In the genomic region with DNA sequence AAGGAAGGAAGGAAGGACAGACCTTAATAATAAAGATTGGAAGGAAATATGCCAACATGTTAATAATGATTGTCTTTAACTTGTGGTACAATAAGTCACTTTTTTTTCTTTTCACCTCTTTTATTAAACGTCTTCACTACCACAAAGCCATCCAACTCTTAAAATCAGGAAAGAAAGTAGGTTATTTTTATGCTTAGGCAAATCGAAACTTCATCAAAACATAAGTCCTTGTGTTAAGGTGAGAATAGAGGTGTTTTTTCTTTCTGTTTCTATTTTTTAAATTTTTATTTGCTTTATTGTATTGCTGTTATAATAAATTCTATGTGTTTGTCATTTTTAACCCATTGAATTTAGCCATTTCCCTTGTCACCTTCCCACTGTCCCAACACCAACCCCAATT, we compare ENCODE assay signal across 1 cellular context.
TF ChIP-seq lines count a peak whose summit lies in the region.

No MANE protein-coding gene starts in this region.

TF ChIP-seq in K562, 482 proteins besides CTCF, POLR2A, EP300 and RAD21:
- TF ChIP-seq RBM17 (IDR thresholded peaks at IDR 0.05; ENCODE audit: borderline replicate concordance, low read depth, low read length) (no peak), ZSCAN29 (IDR thresholded peaks at IDR 0.05) (no peak), ZNF133 (CRISPR knock-in tag; IDR thresholded peaks at IDR 0.05) (no peak), KDM2B (CRISPR knock-in tag; IDR thresholded peaks at IDR 0.05) (no peak), SIN3A (IDR thresholded peaks at IDR 0.05; ENCODE audit: borderline replicate concordance in 2 of 2, control insufficient read depth in 1 of 2, low read depth in 2 of 2, low read length in 2 of 2) (no peak)
- TF ChIP-seq, protein P1, sequence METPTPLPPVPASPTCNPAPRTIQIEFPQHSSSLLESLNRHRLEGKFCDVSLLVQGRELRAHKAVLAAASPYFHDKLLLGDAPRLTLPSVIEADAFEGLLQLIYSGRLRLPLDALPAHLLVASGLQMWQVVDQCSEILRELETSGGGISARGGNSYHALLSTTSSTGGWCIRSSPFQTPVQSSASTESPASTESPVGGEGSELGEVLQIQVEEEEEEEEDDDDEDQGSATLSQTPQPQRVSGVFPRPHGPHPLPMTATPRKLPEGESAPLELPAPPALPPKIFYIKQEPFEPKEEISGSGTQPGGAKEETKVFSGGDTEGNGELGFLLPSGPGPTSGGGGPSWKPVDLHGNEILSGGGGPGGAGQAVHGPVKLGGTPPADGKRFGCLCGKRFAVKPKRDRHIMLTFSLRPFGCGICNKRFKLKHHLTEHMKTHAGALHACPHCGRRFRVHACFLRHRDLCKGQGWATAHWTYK (CRISPR knock-in tag; IDR thresholded peaks at IDR 0.05): no peak
- TF ChIP-seq, protein P2, sequence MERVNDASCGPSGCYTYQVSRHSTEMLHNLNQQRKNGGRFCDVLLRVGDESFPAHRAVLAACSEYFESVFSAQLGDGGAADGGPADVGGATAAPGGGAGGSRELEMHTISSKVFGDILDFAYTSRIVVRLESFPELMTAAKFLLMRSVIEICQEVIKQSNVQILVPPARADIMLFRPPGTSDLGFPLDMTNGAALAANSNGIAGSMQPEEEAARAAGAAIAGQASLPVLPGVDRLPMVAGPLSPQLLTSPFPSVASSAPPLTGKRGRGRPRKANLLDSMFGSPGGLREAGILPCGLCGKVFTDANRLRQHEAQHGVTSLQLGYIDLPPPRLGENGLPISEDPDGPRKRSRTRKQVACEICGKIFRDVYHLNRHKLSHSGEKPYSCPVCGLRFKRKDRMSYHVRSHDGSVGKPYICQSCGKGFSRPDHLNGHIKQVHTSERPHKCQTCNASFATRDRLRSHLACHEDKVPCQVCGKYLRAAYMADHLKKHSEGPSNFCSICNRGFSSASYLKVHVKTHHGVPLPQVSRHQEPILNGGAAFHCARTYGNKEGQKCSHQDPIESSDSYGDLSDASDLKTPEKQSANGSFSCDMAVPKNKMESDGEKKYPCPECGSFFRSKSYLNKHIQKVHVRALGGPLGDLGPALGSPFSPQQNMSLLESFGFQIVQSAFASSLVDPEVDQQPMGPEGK (CRISPR knock-in tag; IDR thresholded peaks at IDR 0.05; ENCODE audit: borderline replicate concordance): no peak
- TF ChIP-seq, protein P3, sequence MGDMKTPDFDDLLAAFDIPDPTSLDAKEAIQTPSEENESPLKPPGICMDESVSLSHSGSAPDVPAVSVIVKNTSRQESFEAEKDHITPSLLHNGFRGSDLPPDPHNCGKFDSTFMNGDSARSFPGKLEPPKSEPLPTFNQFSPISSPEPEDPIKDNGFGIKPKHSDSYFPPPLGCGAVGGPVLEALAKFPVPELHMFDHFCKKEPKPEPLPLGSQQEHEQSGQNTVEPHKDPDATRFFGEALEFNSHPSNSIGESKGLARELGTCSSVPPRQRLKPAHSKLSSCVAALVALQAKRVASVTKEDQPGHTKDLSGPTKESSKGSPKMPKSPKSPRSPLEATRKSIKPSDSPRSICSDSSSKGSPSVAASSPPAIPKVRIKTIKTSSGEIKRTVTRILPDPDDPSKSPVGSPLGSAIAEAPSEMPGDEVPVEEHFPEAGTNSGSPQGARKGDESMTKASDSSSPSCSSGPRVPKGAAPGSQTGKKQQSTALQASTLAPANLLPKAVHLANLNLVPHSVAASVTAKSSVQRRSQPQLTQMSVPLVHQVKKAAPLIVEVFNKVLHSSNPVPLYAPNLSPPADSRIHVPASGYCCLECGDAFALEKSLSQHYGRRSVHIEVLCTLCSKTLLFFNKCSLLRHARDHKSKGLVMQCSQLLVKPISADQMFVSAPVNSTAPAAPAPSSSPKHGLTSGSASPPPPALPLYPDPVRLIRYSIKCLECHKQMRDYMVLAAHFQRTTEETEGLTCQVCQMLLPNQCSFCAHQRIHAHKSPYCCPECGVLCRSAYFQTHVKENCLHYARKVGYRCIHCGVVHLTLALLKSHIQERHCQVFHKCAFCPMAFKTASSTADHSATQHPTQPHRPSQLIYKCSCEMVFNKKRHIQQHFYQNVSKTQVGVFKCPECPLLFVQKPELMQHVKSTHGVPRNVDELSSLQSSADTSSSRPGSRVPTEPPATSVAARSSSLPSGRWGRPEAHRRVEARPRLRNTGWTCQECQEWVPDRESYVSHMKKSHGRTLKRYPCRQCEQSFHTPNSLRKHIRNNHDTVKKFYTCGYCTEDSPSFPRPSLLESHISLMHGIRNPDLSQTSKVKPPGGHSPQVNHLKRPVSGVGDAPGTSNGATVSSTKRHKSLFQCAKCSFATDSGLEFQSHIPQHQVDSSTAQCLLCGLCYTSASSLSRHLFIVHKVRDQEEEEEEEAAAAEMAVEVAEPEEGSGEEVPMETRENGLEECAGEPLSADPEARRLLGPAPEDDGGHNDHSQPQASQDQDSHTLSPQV (IDR thresholded peaks at IDR 0.05): no peak
- TF ChIP-seq, protein P4, sequence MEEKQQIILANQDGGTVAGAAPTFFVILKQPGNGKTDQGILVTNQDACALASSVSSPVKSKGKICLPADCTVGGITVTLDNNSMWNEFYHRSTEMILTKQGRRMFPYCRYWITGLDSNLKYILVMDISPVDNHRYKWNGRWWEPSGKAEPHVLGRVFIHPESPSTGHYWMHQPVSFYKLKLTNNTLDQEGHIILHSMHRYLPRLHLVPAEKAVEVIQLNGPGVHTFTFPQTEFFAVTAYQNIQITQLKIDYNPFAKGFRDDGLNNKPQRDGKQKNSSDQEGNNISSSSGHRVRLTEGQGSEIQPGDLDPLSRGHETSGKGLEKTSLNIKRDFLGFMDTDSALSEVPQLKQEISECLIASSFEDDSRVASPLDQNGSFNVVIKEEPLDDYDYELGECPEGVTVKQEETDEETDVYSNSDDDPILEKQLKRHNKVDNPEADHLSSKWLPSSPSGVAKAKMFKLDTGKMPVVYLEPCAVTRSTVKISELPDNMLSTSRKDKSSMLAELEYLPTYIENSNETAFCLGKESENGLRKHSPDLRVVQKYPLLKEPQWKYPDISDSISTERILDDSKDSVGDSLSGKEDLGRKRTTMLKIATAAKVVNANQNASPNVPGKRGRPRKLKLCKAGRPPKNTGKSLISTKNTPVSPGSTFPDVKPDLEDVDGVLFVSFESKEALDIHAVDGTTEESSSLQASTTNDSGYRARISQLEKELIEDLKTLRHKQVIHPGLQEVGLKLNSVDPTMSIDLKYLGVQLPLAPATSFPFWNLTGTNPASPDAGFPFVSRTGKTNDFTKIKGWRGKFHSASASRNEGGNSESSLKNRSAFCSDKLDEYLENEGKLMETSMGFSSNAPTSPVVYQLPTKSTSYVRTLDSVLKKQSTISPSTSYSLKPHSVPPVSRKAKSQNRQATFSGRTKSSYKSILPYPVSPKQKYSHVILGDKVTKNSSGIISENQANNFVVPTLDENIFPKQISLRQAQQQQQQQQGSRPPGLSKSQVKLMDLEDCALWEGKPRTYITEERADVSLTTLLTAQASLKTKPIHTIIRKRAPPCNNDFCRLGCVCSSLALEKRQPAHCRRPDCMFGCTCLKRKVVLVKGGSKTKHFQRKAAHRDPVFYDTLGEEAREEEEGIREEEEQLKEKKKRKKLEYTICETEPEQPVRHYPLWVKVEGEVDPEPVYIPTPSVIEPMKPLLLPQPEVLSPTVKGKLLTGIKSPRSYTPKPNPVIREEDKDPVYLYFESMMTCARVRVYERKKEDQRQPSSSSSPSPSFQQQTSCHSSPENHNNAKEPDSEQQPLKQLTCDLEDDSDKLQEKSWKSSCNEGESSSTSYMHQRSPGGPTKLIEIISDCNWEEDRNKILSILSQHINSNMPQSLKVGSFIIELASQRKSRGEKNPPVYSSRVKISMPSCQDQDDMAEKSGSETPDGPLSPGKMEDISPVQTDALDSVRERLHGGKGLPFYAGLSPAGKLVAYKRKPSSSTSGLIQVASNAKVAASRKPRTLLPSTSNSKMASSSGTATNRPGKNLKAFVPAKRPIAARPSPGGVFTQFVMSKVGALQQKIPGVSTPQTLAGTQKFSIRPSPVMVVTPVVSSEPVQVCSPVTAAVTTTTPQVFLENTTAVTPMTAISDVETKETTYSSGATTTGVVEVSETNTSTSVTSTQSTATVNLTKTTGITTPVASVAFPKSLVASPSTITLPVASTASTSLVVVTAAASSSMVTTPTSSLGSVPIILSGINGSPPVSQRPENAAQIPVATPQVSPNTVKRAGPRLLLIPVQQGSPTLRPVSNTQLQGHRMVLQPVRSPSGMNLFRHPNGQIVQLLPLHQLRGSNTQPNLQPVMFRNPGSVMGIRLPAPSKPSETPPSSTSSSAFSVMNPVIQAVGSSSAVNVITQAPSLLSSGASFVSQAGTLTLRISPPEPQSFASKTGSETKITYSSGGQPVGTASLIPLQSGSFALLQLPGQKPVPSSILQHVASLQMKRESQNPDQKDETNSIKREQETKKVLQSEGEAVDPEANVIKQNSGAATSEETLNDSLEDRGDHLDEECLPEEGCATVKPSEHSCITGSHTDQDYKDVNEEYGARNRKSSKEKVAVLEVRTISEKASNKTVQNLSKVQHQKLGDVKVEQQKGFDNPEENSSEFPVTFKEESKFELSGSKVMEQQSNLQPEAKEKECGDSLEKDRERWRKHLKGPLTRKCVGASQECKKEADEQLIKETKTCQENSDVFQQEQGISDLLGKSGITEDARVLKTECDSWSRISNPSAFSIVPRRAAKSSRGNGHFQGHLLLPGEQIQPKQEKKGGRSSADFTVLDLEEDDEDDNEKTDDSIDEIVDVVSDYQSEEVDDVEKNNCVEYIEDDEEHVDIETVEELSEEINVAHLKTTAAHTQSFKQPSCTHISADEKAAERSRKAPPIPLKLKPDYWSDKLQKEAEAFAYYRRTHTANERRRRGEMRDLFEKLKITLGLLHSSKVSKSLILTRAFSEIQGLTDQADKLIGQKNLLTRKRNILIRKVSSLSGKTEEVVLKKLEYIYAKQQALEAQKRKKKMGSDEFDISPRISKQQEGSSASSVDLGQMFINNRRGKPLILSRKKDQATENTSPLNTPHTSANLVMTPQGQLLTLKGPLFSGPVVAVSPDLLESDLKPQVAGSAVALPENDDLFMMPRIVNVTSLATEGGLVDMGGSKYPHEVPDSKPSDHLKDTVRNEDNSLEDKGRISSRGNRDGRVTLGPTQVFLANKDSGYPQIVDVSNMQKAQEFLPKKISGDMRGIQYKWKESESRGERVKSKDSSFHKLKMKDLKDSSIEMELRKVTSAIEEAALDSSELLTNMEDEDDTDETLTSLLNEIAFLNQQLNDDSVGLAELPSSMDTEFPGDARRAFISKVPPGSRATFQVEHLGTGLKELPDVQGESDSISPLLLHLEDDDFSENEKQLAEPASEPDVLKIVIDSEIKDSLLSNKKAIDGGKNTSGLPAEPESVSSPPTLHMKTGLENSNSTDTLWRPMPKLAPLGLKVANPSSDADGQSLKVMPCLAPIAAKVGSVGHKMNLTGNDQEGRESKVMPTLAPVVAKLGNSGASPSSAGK (IDR thresholded peaks at IDR 0.05): no peak
- TF ChIP-seq, protein P5, sequence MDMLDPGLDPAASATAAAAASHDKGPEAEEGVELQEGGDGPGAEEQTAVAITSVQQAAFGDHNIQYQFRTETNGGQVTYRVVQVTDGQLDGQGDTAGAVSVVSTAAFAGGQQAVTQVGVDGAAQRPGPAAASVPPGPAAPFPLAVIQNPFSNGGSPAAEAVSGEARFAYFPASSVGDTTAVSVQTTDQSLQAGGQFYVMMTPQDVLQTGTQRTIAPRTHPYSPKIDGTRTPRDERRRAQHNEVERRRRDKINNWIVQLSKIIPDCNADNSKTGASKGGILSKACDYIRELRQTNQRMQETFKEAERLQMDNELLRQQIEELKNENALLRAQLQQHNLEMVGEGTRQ (CRISPR knock-in tag; IDR thresholded peaks at IDR 0.05): no peak
- TF ChIP-seq, protein P6, sequence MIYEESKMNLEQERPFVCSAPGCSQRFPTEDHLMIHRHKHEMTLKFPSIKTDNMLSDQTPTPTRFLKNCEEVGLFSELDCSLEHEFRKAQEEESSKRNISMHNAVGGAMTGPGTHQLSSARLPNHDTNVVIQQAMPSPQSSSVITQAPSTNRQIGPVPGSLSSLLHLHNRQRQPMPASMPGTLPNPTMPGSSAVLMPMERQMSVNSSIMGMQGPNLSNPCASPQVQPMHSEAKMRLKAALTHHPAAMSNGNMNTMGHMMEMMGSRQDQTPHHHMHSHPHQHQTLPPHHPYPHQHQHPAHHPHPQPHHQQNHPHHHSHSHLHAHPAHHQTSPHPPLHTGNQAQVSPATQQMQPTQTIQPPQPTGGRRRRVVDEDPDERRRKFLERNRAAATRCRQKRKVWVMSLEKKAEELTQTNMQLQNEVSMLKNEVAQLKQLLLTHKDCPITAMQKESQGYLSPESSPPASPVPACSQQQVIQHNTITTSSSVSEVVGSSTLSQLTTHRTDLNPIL (CRISPR knock-in tag; IDR thresholded peaks at IDR 0.05): no peak
TF ChIP-seq in K562: peak in this region for 0.
